8 cellular contexts compared by ENCODE assay signal in genomic region chr3:38649500-38650247, GRCh38. TPM values are rescaled to one million over a fixed set of nuclear protein-coding genes. Genes with fewer than 3 reads are reported as not detected.
DNase-seq lines count a peak whose midpoint lies in the region; ATAC-seq and TF ChIP-seq lines count a peak whose summit lies in the region.

TSS of gene SCN5A (minus strand) at chr3:38649687. CDS start at chr3:38633307, 16,380 bp downstream.

- peaks cover 7% of the 10 kb centered on the region for H3K27me3 ChIP-seq in CD8-positive, alpha-beta T cell (ENCODE audit: insufficient read depth, low read length)
- H3K27me3 ChIP-seq in NT2/D1 (ENCODE audit: insufficient read depth, insufficient read length) (peaks cover 62% of the 10 kb centered on the region), cardiac muscle cell (peaks cover 80% of the 10 kb centered on the region)

- no peak for TF ChIP-seq CTCF in CD8-positive, alpha-beta T cell (IDR thresholded peaks at IDR 0.05)
- no peak for TF ChIP-seq CTCF in cardiac muscle cell (IDR thresholded peaks at IDR 0.05; ENCODE audit: low read depth, low read length)
- no peak for TF ChIP-seq CTCF in progenitor cell of endocrine pancreas (IDR thresholded peaks at IDR 0.05; ENCODE audit: unreplicated experiment)

- peaks cover 9% of the 10 kb centered on the region for H3K27me3 Mint-ChIP-seq in CD8-positive, alpha-beta T cell (ENCODE audit: low read depth)
- H3K27me3 Mint-ChIP-seq in progenitor cell of endocrine pancreas: peaks cover 15% of the 10 kb centered on the region

- no peaks in the 10 kb centered on the region for H3K9me3 ChIP-seq in CD8-positive, alpha-beta T cell (ENCODE audit: low read length)
- H3K9me3 ChIP-seq in NT2/D1 (ENCODE audit: insufficient read depth, low read length) (peaks cover 12% of the 10 kb centered on the region; the same call in 1 of the 2 replicates), cardiac muscle cell (ENCODE audit: low read depth) (no peaks in the 10 kb centered on the region)

- CTCF ChIA-PET in CD8-positive, alpha-beta T cell (lab: Charles Lee): interaction anchor here (1.0 kb wide), 1 partner anchor 128 kb away, joined by 3 read pairs; no protein-coding TSS in a partner anchor

- ATAC-seq in CD8-positive, alpha-beta T cell: peak; percentile 81
- peak; percentile 54 for ATAC-seq in GM21825 (IDR thresholded peaks at IDR 0.05; ENCODE audit: unreplicated experiment)
- ATAC-seq in GM19328 (IDR thresholded peaks at IDR 0.05; ENCODE audit: unreplicated experiment): no peak

- POLR2A ChIA-PET in CD8-positive, alpha-beta T cell (lab: Charles Lee): no interaction called here

- intact Hi-C loops in CD8-positive, alpha-beta T cell (cut with DNase I, micrococcal nuclease): loop anchor here (2.0 to 10.0 kb wide), 6 partner anchors 303 to 677 kb away; partner anchors contain the start of genes XYLB (in 2 of the 2), ACAA1 (in 1 of the 2) and MYD88 (in 1 of the 2)

- H3K4me1 Mint-ChIP-seq in CD8-positive, alpha-beta T cell (ENCODE audit: low read depth): peaks cover 9% of the 10 kb centered on the region
- peaks cover 3% of the 10 kb centered on the region for H3K4me1 Mint-ChIP-seq in progenitor cell of endocrine pancreas (ENCODE audit: low read depth)

- H3K4me3 Mint-ChIP-seq in CD8-positive, alpha-beta T cell: peak within 1 kb of the TSS; percentile 76
- H3K4me3 Mint-ChIP-seq in progenitor cell of endocrine pancreas (ENCODE audit: low read depth): peak within 1 kb of the TSS; percentile 70

- H3K9me3 Mint-ChIP-seq in CD8-positive, alpha-beta T cell: no peaks in the 10 kb centered on the region
- H3K9me3 Mint-ChIP-seq in progenitor cell of endocrine pancreas (ENCODE audit: low read depth): no peaks in the 10 kb centered on the region

- no peak within 1 kb of the TSS for H3K27ac ChIP-seq in CD8-positive, alpha-beta T cell (ENCODE audit: low read depth, low read length)
- no peak within 1 kb of the TSS for H3K27ac ChIP-seq in cardiac muscle cell

- H3K9ac ChIP-seq in NT2/D1 (ENCODE audit: insufficient read length, low read depth): peak within 1 kb of the TSS; percentile 79

- H3K36me3 Mint-ChIP-seq in CD8-positive, alpha-beta T cell: no peaks in the 10 kb centered on the region
- no peaks in the 10 kb centered on the region for H3K36me3 Mint-ChIP-seq in progenitor cell of endocrine pancreas (ENCODE audit: insufficient read depth)

- no peaks in the 10 kb centered on the region for H3K36me3 ChIP-seq in CD8-positive, alpha-beta T cell (ENCODE audit: insufficient read depth, low read length)
- H3K36me3 ChIP-seq in NT2/D1 (ENCODE audit: insufficient read depth, insufficient read length, low read length): no peaks in the 10 kb centered on the region
- H3K36me3 ChIP-seq in cardiac muscle cell: no peaks in the 10 kb centered on the region

- peak within 1 kb of the TSS; percentile 34 for H3K4me3 ChIP-seq in CD8-positive, alpha-beta T cell (ENCODE audit: low read depth, low read length)
- peak within 1 kb of the TSS; percentile 67 for H3K4me3 ChIP-seq in NT2/D1 (ENCODE audit: insufficient read length, low read depth)
- peak within 1 kb of the TSS; percentile 51 for H3K4me3 ChIP-seq in cardiac muscle cell

- H3K27ac Mint-ChIP-seq in CD8-positive, alpha-beta T cell: no peak within 1 kb of the TSS
- no peak within 1 kb of the TSS for H3K27ac Mint-ChIP-seq in progenitor cell of endocrine pancreas

- H3K4me1 ChIP-seq in CD8-positive, alpha-beta T cell (ENCODE audit: insufficient read depth, low read length): peaks cover 21% of the 10 kb centered on the region
- H3K4me1 ChIP-seq in NT2/D1 (ENCODE audit: insufficient read depth, insufficient read length): peaks cover 10% of the 10 kb centered on the region
- H3K4me1 ChIP-seq in cardiac muscle cell (ENCODE audit: low read depth): peaks cover 17% of the 10 kb centered on the region

- peak in 6 of 7 experiments; percentile 25 to 65 (median 36) for DNase-seq in CD8-positive, alpha-beta T cell
- no peak for DNase-seq in NT2/D1 (ENCODE audit: low read depth, low spot score)
- DNase-seq in activated effector memory CD4-positive, alpha-beta T cell treated with anti-CD3 and anti-CD28 coated beads, Interleukin-2, amount 50 U/mL, for 16 hours: peak; percentile 82
- peak; percentile 38 to 76 for DNase-seq in cardiac muscle cell (ENCODE audit: low read depth in 1 of 2, low spot score in 1 of 2)
- no peak for DNase-seq in progenitor cell of endocrine pancreas (ENCODE audit: low spot score, unreplicated experiment)
- no peak for DNase-seq in amniotic stem cell (lab: John Stamatoyannopoulos, UW)

RNA-seq across cellular contexts. Expression of gene SCN5A, which starts in this region (rescaled TPM):
- under 1 TPM in 1 of 2 experiments, not detected in 1; 0.03 TPM for total RNA-seq in CD8-positive, alpha-beta T cell
- 2.8 and 9.3 TPM in 2 replicates for total RNA-seq in cardiac muscle cell
- 3.1 and 8.5 TPM in 2 replicates for polyA plus RNA-seq in cardiac muscle cell
- 1.7 and 4.2 TPM in 2 replicates for total RNA-seq in progenitor cell of endocrine pancreas

Comparison
In these comparisons a context has a peak if more than half of its experiments do, and no peak if none do; other contexts are left out.
1. Peak in DNase-seq, ATAC-seq and H3K4me3 ChIP-seq in CD8-positive, alpha-beta T cell; RNA of the gene not detected or under 1 TPM.
2. DNase-seq: peak in activated effector memory CD4-positive, alpha-beta T cell treated with anti-CD3 and anti-CD28 coated beads, Interleukin-2, amount 50 U/mL, for 16 hours (single experiment) and cardiac muscle cell (2 of 2); none in NT2/D1 (single experiment), progenitor cell of endocrine pancreas (single experiment) and amniotic stem cell (single experiment).
3. Peak in every context shown above with its lines, with median percentiles within 50 percentile points of each other: H3K4me3 ChIP-seq.